In genomic region chr16:5502467-5502869, GRCh38 we compare ENCODE assay signal across 8 cellular contexts.
A peak's percentile ranks its signal among the peaks of the same experiment; 100 is the strongest.
DNase-seq lines count a peak whose midpoint lies in the region; ATAC-seq and TF ChIP-seq lines count a peak whose summit lies in the region.

No MANE protein-coding gene starts in this region.

- no peaks in the 10 kb centered on the region for H3K4me1 Mint-ChIP-seq in immature natural killer cell

- peaks cover 0 to 2% (median 0%) of the 10 kb centered on the region in 6 donors for H3K9me3 Mint-ChIP-seq in immature natural killer cell

- peaks cover 1 to 7% (median 4%) of the 10 kb centered on the region in 3 donors for H3K27me3 Mint-ChIP-seq in immature natural killer cell (ENCODE audit: low read depth in 3 of 3)

- H3K4me3 Mint-ChIP-seq in immature natural killer cell: no peak overlapping the region

- no peaks in the 10 kb centered on the region for H3K36me3 Mint-ChIP-seq in immature natural killer cell

- DNase-seq in ACHN: peak; percentile 12
- no peak for DNase-seq in GM13977 (ENCODE audit: low spot score)
- DNase-seq in RPMI7951 (ENCODE audit: low read depth): peak; percentile 2
- DNase-seq in inferior parietal cortex (ENCODE audit: extremely low spot score): peak; percentile 53
- DNase-seq in immature natural killer cell: no peak
- no peak for DNase-seq in NCI-H510A (lab: John Stamatoyannopoulos, UW)

- H3K27ac Mint-ChIP-seq in immature natural killer cell: no peak overlapping the region

- ATAC-seq in HG03175 (IDR thresholded peaks at IDR 0.05; ENCODE audit: unreplicated experiment): no peak
- no peak for ATAC-seq in GM21367 (IDR thresholded peaks at IDR 0.05; ENCODE audit: unreplicated experiment)

- in situ Hi-C loops in ACHN (cut with HindIII; ENCODE audit: low pct_ligation_motif_present, low pct_unique_long_range_greater_than_20kb, low sequenced_read_pairs): no loop called here
- in situ Hi-C loops in GM13977 (cut with MboI; ENCODE audit: low pct_unique_long_range_greater_than_20kb, low sequenced_read_pairs, unreplicated experiment): no loop called here

- TF ChIP-seq CTCF in GM13977 (IDR thresholded peaks at IDR 0.05; ENCODE audit: extremely low read depth, insufficient read depth, missing control alignments): peak; percentile 34

Comparison
In these comparisons a context has a peak if more than half of its experiments do, and no peak if none do; other contexts are left out.
1. DNase-seq: peak in ACHN (single experiment), RPMI7951 (single experiment) and inferior parietal cortex (single experiment); none in GM13977 (single experiment), immature natural killer cell (0 of 3) and NCI-H510A (single experiment).